In the genomic region with DNA sequence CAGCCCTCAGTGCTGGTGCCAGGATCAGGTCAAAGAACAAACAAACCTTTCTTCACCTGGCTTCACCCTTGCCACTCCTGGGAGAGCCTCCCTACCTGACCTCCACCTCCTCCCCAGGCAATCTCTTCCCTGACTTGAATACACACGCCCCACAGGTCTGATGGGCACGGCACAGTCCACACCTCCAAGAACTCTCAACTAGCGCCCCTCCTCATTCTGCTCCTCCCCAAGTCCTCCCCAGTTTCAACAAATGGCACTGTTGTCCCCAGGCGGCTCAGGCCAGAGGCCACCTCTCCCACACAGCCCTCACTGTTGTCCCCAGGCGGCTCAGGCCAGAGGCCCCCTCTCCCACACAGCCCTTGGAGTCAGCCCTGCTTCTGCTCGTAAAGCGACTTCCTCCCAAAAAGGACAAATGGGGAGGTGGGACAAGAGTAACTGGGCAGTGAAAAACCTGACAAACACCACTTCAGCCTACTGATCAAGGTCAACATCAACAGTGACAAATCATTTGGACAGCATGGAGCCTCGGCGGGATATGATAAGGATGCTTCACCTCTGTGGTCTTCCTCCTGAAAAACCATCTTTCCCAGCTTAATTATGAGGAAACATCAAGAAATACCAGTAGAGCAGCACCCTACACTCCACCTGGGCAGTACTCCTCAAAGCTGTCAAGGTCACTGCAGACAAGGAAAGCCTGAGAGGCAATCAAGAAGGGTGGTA, we compare ENCODE assay signal across 1 cellular context.
TF ChIP-seq lines count a peak whose summit lies in the region.

No MANE protein-coding gene starts in this region.

TF ChIP-seq in K562, 482 proteins besides CTCF, POLR2A, EP300 and RAD21 (continued from another document and continues in another):
- 0 out of 2 replicates have a peak, but pooled peaks have one; percentile 21 for TF ChIP-seq ETV1 (tag; conservative IDR thresholded peaks at IDR 0.05; ENCODE audit: low read depth)
- TF ChIP-seq, protein P1, sequence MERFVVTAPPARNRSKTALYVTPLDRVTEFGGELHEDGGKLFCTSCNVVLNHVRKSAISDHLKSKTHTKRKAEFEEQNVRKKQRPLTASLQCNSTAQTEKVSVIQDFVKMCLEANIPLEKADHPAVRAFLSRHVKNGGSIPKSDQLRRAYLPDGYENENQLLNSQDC (CRISPR knock-in tag; IDR thresholded peaks at IDR 0.05), result no peak
- TF ChIP-seq NR2F6 (CRISPR knock-in tag; IDR thresholded peaks at IDR 0.05), result no peak
- TF ChIP-seq, protein P2, sequence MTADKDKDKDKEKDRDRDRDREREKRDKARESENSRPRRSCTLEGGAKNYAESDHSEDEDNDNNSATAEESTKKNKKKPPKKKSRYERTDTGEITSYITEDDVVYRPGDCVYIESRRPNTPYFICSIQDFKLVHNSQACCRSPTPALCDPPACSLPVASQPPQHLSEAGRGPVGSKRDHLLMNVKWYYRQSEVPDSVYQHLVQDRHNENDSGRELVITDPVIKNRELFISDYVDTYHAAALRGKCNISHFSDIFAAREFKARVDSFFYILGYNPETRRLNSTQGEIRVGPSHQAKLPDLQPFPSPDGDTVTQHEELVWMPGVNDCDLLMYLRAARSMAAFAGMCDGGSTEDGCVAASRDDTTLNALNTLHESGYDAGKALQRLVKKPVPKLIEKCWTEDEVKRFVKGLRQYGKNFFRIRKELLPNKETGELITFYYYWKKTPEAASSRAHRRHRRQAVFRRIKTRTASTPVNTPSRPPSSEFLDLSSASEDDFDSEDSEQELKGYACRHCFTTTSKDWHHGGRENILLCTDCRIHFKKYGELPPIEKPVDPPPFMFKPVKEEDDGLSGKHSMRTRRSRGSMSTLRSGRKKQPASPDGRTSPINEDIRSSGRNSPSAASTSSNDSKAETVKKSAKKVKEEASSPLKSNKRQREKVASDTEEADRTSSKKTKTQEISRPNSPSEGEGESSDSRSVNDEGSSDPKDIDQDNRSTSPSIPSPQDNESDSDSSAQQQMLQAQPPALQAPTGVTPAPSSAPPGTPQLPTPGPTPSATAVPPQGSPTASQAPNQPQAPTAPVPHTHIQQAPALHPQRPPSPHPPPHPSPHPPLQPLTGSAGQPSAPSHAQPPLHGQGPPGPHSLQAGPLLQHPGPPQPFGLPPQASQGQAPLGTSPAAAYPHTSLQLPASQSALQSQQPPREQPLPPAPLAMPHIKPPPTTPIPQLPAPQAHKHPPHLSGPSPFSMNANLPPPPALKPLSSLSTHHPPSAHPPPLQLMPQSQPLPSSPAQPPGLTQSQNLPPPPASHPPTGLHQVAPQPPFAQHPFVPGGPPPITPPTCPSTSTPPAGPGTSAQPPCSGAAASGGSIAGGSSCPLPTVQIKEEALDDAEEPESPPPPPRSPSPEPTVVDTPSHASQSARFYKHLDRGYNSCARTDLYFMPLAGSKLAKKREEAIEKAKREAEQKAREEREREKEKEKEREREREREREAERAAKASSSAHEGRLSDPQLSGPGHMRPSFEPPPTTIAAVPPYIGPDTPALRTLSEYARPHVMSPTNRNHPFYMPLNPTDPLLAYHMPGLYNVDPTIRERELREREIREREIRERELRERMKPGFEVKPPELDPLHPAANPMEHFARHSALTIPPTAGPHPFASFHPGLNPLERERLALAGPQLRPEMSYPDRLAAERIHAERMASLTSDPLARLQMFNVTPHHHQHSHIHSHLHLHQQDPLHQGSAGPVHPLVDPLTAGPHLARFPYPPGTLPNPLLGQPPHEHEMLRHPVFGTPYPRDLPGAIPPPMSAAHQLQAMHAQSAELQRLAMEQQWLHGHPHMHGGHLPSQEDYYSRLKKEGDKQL (CRISPR knock-in tag; IDR thresholded peaks at IDR 0.05; ENCODE audit: borderline replicate concordance), result no peak
- TF ChIP-seq, protein P3, sequence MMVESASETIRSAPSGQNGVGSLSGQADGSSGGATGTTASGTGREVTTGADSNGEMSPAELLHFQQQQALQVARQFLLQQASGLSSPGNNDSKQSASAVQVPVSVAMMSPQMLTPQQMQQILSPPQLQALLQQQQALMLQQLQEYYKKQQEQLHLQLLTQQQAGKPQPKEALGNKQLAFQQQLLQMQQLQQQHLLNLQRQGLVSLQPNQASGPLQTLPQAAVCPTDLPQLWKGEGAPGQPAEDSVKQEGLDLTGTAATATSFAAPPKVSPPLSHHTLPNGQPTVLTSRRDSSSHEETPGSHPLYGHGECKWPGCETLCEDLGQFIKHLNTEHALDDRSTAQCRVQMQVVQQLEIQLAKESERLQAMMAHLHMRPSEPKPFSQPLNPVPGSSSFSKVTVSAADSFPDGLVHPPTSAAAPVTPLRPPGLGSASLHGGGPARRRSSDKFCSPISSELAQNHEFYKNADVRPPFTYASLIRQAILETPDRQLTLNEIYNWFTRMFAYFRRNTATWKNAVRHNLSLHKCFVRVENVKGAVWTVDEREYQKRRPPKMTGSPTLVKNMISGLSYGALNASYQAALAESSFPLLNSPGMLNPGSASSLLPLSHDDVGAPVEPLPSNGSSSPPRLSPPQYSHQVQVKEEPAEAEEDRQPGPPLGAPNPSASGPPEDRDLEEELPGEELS (CRISPR knock-in tag; IDR thresholded peaks at IDR 0.05; ENCODE audit: borderline replicate concordance), result no peak
- no peak for TF ChIP-seq ZNF583 (CRISPR knock-in tag; IDR thresholded peaks at IDR 0.05)
- peak; percentile 67 for TF ChIP-seq CBFA2T3 (IDR thresholded peaks at IDR 0.05)
- TF ChIP-seq COPS2 (conservative IDR thresholded peaks at IDR 0.05), result no peak
- peak; percentile 39 for TF ChIP-seq TCF3 (CRISPR knock-in tag; IDR thresholded peaks at IDR 0.05)
- TF ChIP-seq, protein P4, sequence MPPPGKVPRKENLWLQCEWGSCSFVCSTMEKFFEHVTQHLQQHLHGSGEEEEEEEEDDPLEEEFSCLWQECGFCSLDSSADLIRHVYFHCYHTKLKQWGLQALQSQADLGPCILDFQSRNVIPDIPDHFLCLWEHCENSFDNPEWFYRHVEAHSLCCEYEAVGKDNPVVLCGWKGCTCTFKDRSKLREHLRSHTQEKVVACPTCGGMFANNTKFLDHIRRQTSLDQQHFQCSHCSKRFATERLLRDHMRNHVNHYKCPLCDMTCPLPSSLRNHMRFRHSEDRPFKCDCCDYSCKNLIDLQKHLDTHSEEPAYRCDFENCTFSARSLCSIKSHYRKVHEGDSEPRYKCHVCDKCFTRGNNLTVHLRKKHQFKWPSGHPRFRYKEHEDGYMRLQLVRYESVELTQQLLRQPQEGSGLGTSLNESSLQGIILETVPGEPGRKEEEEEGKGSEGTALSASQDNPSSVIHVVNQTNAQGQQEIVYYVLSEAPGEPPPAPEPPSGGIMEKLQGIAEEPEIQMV (tag; conservative IDR thresholded peaks at IDR 0.05; ENCODE audit: low read depth), result no peak
- no peak for TF ChIP-seq MCM3 (IDR thresholded peaks at IDR 0.05)
- 0 out of 4 replicates have a peak, but pooled peaks of 1 of the 2 experiments have one; percentile 20 for TF ChIP-seq RCOR1 (IDR thresholded peaks at IDR 0.05; ENCODE audit: borderline replicate concordance in 1 of 2, low read depth in 2 of 2, low read length in 2 of 2)
- TF ChIP-seq, protein P5, sequence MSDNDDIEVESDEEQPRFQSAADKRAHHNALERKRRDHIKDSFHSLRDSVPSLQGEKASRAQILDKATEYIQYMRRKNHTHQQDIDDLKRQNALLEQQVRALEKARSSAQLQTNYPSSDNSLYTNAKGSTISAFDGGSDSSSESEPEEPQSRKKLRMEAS (CRISPR knock-in tag; IDR thresholded peaks at IDR 0.05), result 0 out of 2 replicates have a peak, but pooled peaks have one; percentile 23
- no peak for TF ChIP-seq THRAP3 (IDR thresholded peaks at IDR 0.05; ENCODE audit: borderline replicate concordance)
- TF ChIP-seq ZNF217 (CRISPR knock-in tag; IDR thresholded peaks at IDR 0.05), result no peak
- TF ChIP-seq NELFE (IDR thresholded peaks at IDR 0.05; ENCODE audit: insufficient read depth, insufficient read length), result no peak
- TF ChIP-seq ZBTB1 (CRISPR knock-in tag; IDR thresholded peaks at IDR 0.05; ENCODE audit: borderline replicate concordance, low read depth), result no peak
- peak; percentile 83 for TF ChIP-seq ZEB2 (IDR thresholded peaks at IDR 0.05)
- TF ChIP-seq KDM1A (IDR thresholded peaks at IDR 0.05), result peak in 1 of 2 experiments; percentile 37; a peak in 2 of 4 replicates
- TF ChIP-seq, protein P6, sequence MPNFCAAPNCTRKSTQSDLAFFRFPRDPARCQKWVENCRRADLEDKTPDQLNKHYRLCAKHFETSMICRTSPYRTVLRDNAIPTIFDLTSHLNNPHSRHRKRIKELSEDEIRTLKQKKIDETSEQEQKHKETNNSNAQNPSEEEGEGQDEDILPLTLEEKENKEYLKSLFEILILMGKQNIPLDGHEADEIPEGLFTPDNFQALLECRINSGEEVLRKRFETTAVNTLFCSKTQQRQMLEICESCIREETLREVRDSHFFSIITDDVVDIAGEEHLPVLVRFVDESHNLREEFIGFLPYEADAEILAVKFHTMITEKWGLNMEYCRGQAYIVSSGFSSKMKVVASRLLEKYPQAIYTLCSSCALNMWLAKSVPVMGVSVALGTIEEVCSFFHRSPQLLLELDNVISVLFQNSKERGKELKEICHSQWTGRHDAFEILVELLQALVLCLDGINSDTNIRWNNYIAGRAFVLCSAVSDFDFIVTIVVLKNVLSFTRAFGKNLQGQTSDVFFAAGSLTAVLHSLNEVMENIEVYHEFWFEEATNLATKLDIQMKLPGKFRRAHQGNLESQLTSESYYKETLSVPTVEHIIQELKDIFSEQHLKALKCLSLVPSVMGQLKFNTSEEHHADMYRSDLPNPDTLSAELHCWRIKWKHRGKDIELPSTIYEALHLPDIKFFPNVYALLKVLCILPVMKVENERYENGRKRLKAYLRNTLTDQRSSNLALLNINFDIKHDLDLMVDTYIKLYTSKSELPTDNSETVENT (CRISPR knock-in tag; IDR thresholded peaks at IDR 0.05), result no peak
- TF ChIP-seq, protein P7, sequence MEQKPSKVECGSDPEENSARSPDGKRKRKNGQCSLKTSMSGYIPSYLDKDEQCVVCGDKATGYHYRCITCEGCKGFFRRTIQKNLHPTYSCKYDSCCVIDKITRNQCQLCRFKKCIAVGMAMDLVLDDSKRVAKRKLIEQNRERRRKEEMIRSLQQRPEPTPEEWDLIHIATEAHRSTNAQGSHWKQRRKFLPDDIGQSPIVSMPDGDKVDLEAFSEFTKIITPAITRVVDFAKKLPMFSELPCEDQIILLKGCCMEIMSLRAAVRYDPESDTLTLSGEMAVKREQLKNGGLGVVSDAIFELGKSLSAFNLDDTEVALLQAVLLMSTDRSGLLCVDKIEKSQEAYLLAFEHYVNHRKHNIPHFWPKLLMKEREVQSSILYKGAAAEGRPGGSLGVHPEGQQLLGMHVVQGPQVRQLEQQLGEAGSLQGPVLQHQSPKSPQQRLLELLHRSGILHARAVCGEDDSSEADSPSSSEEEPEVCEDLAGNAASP (IDR thresholded peaks at IDR 0.05), result no peak
- TF ChIP-seq, protein P8, sequence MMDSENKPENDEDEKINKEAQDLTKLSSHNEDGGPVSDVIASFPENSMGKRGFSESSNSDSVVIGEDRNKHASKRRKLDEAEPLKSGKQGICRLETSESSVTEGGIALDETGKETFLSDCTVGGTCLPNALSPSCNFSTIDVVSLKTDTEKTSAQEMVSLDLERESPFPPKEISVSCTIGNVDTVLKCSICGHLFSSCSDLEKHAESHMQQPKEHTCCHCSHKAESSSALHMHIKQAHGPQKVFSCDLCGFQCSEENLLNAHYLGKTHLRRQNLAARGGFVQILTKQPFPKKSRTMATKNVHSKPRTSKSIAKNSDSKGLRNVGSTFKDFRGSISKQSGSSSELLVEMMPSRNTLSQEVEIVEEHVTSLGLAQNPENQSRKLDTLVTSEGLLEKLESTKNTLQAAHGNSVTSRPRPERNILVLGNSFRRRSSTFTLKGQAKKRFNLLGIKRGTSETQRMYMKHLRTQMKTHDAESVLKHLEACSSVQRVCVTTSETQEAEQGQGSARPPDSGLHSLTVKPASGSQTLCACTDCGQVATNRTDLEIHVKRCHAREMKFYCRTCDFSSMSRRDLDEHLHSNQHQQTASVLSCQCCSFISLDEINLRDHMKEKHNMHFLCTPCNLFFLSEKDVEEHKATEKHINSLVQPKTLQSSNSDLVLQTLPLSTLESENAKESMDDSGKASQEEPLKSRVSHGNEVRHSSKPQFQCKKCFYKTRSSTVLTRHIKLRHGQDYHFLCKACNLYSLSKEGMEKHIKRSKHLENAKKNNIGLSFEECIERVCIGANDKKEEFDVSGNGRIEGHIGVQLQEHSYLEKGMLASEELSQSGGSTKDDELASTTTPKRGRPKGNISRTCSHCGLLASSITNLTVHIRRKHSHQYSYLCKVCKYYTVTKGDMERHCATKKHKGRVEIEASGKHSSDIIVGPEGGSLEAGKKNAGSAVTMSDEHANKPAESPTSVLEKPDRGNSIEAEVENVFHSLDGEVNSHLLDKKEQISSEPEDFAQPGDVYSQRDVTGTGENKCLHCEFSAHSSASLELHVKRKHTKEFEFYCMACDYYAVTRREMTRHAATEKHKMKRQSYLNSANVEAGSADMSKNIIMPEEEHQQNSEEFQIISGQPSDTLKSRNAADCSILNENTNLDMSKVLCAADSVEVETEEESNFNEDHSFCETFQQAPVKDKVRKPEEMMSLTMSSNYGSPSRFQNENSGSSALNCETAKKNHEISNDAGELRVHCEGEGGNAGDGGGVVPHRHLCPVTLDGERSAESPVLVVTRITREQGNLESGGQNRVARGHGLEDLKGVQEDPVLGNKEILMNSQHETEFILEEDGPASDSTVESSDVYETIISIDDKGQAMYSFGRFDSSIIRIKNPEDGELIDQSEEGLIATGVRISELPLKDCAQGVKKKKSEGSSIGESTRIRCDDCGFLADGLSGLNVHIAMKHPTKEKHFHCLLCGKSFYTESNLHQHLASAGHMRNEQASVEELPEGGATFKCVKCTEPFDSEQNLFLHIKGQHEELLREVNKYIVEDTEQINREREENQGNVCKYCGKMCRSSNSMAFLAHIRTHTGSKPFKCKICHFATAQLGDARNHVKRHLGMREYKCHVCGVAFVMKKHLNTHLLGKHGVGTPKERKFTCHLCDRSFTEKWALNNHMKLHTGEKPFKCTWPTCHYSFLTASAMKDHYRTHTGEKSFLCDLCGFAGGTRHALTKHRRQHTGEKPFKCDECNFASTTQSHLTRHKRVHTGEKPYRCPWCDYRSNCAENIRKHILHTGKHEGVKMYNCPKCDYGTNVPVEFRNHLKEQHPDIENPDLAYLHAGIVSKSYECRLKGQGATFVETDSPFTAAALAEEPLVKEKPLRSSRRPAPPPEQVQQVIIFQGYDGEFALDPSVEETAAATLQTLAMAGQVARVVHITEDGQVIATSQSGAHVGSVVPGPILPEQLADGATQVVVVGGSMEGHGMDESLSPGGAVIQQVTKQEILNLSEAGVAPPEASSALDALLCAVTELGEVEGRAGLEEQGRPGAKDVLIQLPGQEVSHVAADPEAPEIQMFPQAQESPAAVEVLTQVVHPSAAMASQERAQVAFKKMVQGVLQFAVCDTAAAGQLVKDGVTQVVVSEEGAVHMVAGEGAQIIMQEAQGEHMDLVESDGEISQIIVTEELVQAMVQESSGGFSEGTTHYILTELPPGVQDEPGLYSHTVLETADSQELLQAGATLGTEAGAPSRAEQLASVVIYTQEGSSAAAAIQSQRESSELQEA (IDR thresholded peaks at IDR 0.05; ENCODE audit: low read depth), result no peak
- TF ChIP-seq ZNF444 (CRISPR knock-in tag; IDR thresholded peaks at IDR 0.05), result no peak
- no peak for TF ChIP-seq ZNF696 (CRISPR knock-in tag; conservative IDR thresholded peaks at IDR 0.05)
- no peak for TF ChIP-seq GATA2 (CRISPR knock-in tag; IDR thresholded peaks at IDR 0.05)
- TF ChIP-seq MTA2 (IDR thresholded peaks at IDR 0.05; ENCODE audit: low read depth), result no peak
- TF ChIP-seq U2AF2 (optimal IDR thresholded peaks at IDR 0.05; ENCODE audit: low read depth, low read length), result no peak
- TF ChIP-seq KLF16 (IDR thresholded peaks at IDR 0.05), result 0 out of 2 replicates have a peak, but pooled peaks have one; percentile 22
- no peak for TF ChIP-seq SAFB2 (IDR thresholded peaks at IDR 0.05; ENCODE audit: borderline replicate concordance, low read depth, low read length, severe bottlenecking)
